ENCODE assay signal across 22 cellular contexts in the genomic region with DNA sequence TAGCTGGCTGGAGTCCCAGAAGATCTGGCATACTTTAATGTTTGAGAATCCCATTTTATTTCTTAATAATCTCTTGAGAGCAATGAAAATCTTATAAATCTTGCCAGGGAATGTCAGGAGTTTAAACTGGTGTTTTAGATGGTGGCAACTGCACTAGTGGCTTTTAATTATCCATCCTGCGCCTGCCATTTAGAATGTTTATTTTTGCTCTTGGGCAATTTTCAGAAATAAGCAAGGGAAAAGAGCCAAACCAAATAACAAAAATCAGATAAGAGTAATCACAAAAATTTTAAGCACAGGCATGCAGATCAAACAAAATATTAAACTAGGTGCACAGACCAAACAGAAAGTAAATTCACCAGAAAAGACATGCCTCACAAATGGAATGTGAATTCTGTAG. TPM values are rescaled to one million over a fixed set of nuclear protein-coding genes. Genes with fewer than 3 reads are reported as not detected.
A peak's percentile ranks its signal among the peaks of the same experiment; 100 is the strongest.
DNase-seq lines count a peak whose midpoint lies in the region; ATAC-seq, FAIRE-seq and TF ChIP-seq lines count a peak whose summit lies in the region.
"Had no signal": no experiment of that assay in that cellular context is flagged by ENCODE, and none has a peak within 500 bp of the region (broad histone marks: within the 10 kb centered on the region; RNA-seq: fewer than 3 reads in every experiment).

No MANE protein-coding gene starts in this region.

- TF ChIP-seq CTCF in AG04449 (IDR thresholded peaks at IDR 0.05; ENCODE audit: insufficient read depth, low read length, missing control alignments), result no peak
- no peak for TF ChIP-seq CTCF in endothelial cell of umbilical vein (IDR thresholded peaks at IDR 0.05; ENCODE audit: extremely low read depth in 1 of 2, insufficient read depth in 1 of 2, low read depth in 1 of 2, low read length in 2 of 2)
- no peak for TF ChIP-seq CTCF in mucosa of descending colon (IDR thresholded peaks at IDR 0.05)

- H3K4me3 Mint-ChIP-seq in CD8-positive, alpha-beta memory T cell, result no peak overlapping the region
- H3K4me3 Mint-ChIP-seq: activated CD8-positive, alpha-beta T cell treated with anti-CD3 and anti-CD28 coated beads for 36 hours; activated T-helper 17 cell treated with anti-CD3 and anti-CD28 coated beads, Interleukin-2, amount 50 U/mL, for 72 hours; dendritic cell treated with granulocyte-macrophage colony-stimulating factor and Interleukin-4, amounts not matched to agents 40 ng/mL and 50 ng/mL, for 4 days; H9; stimulated activated naive B cell treated with anti-CD40 and anti-IgM and Interleukin-4, amounts not matched to agents 10 μg/mL and 1 μg/mL and 100 μg/mL, for 72 hours had no signal

- BruUV-seq in endothelial cell of umbilical vein (replicated peaks; lab: Mats Ljungman, UMichigan), result no TSS peak

- POLR2A ChIA-PET in AG04449 (lab: Yijun Ruan, JAX) (no interaction called here), endothelial cell of umbilical vein (lab: Charles Lee) (no interaction called here)
- POLR2A ChIA-PET in CD8-positive, alpha-beta memory T cell (lab: Charles Lee), result no interaction called here

- FAIRE-seq in endothelial cell of umbilical vein (lab: Jason Lieb, UNC), result no peak
- FAIRE-seq: TTC549 had no signal

- no peaks in the 10 kb centered on the region for H3K27me3 ChIP-seq in endothelial cell of umbilical vein (ENCODE audit: control insufficient read depth in 2 of 2, insufficient read depth in 2 of 2, low read length in 2 of 2)
- H3K27me3 ChIP-seq in CD8-positive, alpha-beta memory T cell (ENCODE audit: insufficient read depth, low read length, poor library complexity, severe bottlenecking), result no peaks in the 10 kb centered on the region
- H3K27me3 ChIP-seq: BLaER1, foreskin keratinocyte, neutrophil, SJSA1 had no signal

- H3K4me1 ChIP-seq in endothelial cell of umbilical vein (ENCODE audit: control insufficient read depth, extremely low read depth, insufficient read depth, low read length) (no peaks in the 10 kb centered on the region), mucosa of descending colon (ENCODE audit: low read depth) (peaks cover 8% of the 10 kb centered on the region)
- H3K4me1 ChIP-seq in CD8-positive, alpha-beta memory T cell (ENCODE audit: insufficient read depth, low read length), result no peaks in the 10 kb centered on the region
- H3K4me1 ChIP-seq: BLaER1, foreskin keratinocyte, SJSA1 had no signal

- H3K27me3 Mint-ChIP-seq in CD8-positive, alpha-beta memory T cell, result no peaks in the 10 kb centered on the region
- H3K27me3 Mint-ChIP-seq: activated CD8-positive, alpha-beta T cell treated with anti-CD3 and anti-CD28 coated beads for 36 hours; activated T-helper 17 cell treated with anti-CD3 and anti-CD28 coated beads, Interleukin-2, amount 50 U/mL, for 72 hours; dendritic cell treated with granulocyte-macrophage colony-stimulating factor and Interleukin-4, amounts not matched to agents 40 ng/mL and 50 ng/mL, for 4 days; stimulated activated naive B cell treated with anti-CD40 and anti-IgM and Interleukin-4, amounts not matched to agents 10 μg/mL and 1 μg/mL and 100 μg/mL, for 72 hours had no signal

- H3K9me3 ChIP-seq in endothelial cell of umbilical vein (replicated peaks; ENCODE audit: control insufficient read depth, insufficient read depth, low read length) (no peaks in the 10 kb centered on the region), mucosa of descending colon (no peaks in the 10 kb centered on the region)
- no peaks in the 10 kb centered on the region for H3K9me3 ChIP-seq in CD8-positive, alpha-beta memory T cell (ENCODE audit: low read length)
- H3K9me3 ChIP-seq: neutrophil had no signal

- H3K9me1 ChIP-seq in endothelial cell of umbilical vein (replicated peaks; ENCODE audit: control insufficient read depth, extremely low read depth, insufficient read depth, low read length), result no peaks in the 10 kb centered on the region

- H3K4me2 ChIP-seq in endothelial cell of umbilical vein (ENCODE audit: insufficient read depth, low read length), result no peak overlapping the region
- H3K4me2 ChIP-seq: BLaER1 had no signal

- H3K36me3 ChIP-seq in endothelial cell of umbilical vein (ENCODE audit: control insufficient read depth in 2 of 2, extremely low read depth in 1 of 2, insufficient read depth in 2 of 2, low read length in 2 of 2) (no peaks in the 10 kb centered on the region), mucosa of descending colon (ENCODE audit: low read depth) (no peaks in the 10 kb centered on the region)
- H3K36me3 ChIP-seq in CD8-positive, alpha-beta memory T cell (ENCODE audit: insufficient read depth, low read length), result no peaks in the 10 kb centered on the region
- H3K36me3 ChIP-seq: BLaER1, neutrophil, SJSA1 had no signal

- peaks cover 0 to 10% (median 0%) of the 10 kb centered on the region in 3 donors for H3K36me3 Mint-ChIP-seq in CD8-positive, alpha-beta memory T cell

- H3K27ac ChIP-seq in endothelial cell of umbilical vein (ENCODE audit: insufficient read depth, low read depth, low read length) (no peak overlapping the region), substantia nigra (ENCODE audit: low read depth, low read length, poor library complexity, severe bottlenecking) (no peak overlapping the region)
- no peak overlapping the region for H3K27ac ChIP-seq in CD8-positive, alpha-beta memory T cell (ENCODE audit: low read depth, low read length)
- H3K27ac ChIP-seq: BLaER1, foreskin keratinocyte, neutrophil, SJSA1 had no signal

- no peak overlapping the region for H3K4me3 ChIP-seq in AG04449 (ENCODE audit: low read depth, low read length)
- no peak overlapping the region for H3K4me3 ChIP-seq in endothelial cell of umbilical vein (replicated peaks in 1 of 3; ENCODE audit: insufficient read depth in 1 of 3, low read depth in 1 of 3, low read length in 3 of 3)
- H3K4me3 ChIP-seq in mucosa of descending colon, result no peak overlapping the region
- no peak overlapping the region for H3K4me3 ChIP-seq in CD8-positive, alpha-beta memory T cell (ENCODE audit: low read length)
- H3K4me3 ChIP-seq: BLaER1, SJSA1 had no signal

- H3K79me2 ChIP-seq in endothelial cell of umbilical vein (ENCODE audit: control insufficient read depth, insufficient read depth, low read length), result no peaks in the 10 kb centered on the region

- dilution Hi-C loops in endothelial cell of umbilical vein (cut with MboI; ENCODE audit: extremely low pct_ligation_motif_present, low sequenced_read_pairs), result no loop called here

- intact Hi-C loops in endothelial cell of umbilical vein (cut with micrococcal nuclease) (no loop called here), mucosa of descending colon (cut with DNase I, micrococcal nuclease) (no loop called here)

- no peak for TF ChIP-seq POLR2A in endothelial cell of umbilical vein (IDR thresholded peaks at IDR 0.05; ENCODE audit: low read depth, low read length)

- H4K20me1 ChIP-seq in endothelial cell of umbilical vein (replicated peaks; ENCODE audit: control insufficient read depth, extremely low read depth, insufficient read depth, low read length), result no peaks in the 10 kb centered on the region
- H4K20me1 ChIP-seq: BLaER1 had no signal

- H3K9ac ChIP-seq in endothelial cell of umbilical vein (replicated peaks; ENCODE audit: extremely low read depth, insufficient read depth, low read length), result no peak overlapping the region
- H3K9ac ChIP-seq: BLaER1 had no signal

- H3K9me3 Mint-ChIP-seq in CD8-positive, alpha-beta memory T cell, result no peaks in the 10 kb centered on the region

- CTCF ChIA-PET in AG04449 (lab: Yijun Ruan, JAX), result no interaction called here
- CTCF ChIA-PET in endothelial cell of umbilical vein (lab: Charles Lee), result no interaction called here
- CTCF ChIA-PET in CD8-positive, alpha-beta memory T cell (lab: Charles Lee), result no interaction called here

- DNase-seq in AG04449 (ENCODE audit: low read depth, low spot score) (peak; percentile 23), LHCN-M2 (ENCODE audit: low read depth) (peak; percentile 15), endothelial cell of umbilical vein (ENCODE audit: low read depth, low spot score) (peak; percentile 21), mucosa of descending colon (peak in 1 of 3 donors; percentile 50), substantia nigra (lab: John Stamatoyannopoulos, UW) (no peak), NCI-H2227 treated with DMSO at 0.1 percent for 48 hours (lab: John Stamatoyannopoulos, UW) (no peak), NCI-H748 treated with DMSO at 0.1 percent for 48 hours (lab: John Stamatoyannopoulos, UW) (no peak)
- DNase-seq in CD8-positive, alpha-beta memory T cell, result no peak
- DNase-seq: activated CD8-positive, alpha-beta T cell treated with anti-CD3 and anti-CD28 coated beads for 36 hours; amygdala; DMS53; foreskin keratinocyte; H9; KBM-7; NCI-H2107; stimulated activated naive B cell treated with anti-CD40 and anti-IgM and Interleukin-4, amounts not matched to agents 10 μg/mL and 1 μg/mL and 100 μg/mL, for 72 hours had no signal

- no peak overlapping the region for H3K27ac Mint-ChIP-seq in CD8-positive, alpha-beta memory T cell
- H3K27ac Mint-ChIP-seq: activated CD8-positive, alpha-beta T cell treated with anti-CD3 and anti-CD28 coated beads for 36 hours; activated T-helper 17 cell treated with anti-CD3 and anti-CD28 coated beads, Interleukin-2, amount 50 U/mL, for 72 hours; dendritic cell treated with granulocyte-macrophage colony-stimulating factor and Interleukin-4, amounts not matched to agents 40 ng/mL and 50 ng/mL, for 4 days; H9; stimulated activated naive B cell treated with anti-CD40 and anti-IgM and Interleukin-4, amounts not matched to agents 10 μg/mL and 1 μg/mL and 100 μg/mL, for 72 hours had no signal

- no peaks in the 10 kb centered on the region for H3K4me1 Mint-ChIP-seq in CD8-positive, alpha-beta memory T cell
- H3K4me1 Mint-ChIP-seq: activated T-helper 17 cell treated with anti-CD3 and anti-CD28 coated beads, Interleukin-2, amount 50 U/mL, for 72 hours; H9; stimulated activated naive B cell treated with anti-CD40 and anti-IgM and Interleukin-4, amounts not matched to agents 10 μg/mL and 1 μg/mL and 100 μg/mL, for 72 hours had no signal

- H2AFZ ChIP-seq in endothelial cell of umbilical vein (ENCODE audit: low read depth, low read length), result no peak overlapping the region

- ATAC-seq in mucosa of descending colon, result peak; percentile 50
- ATAC-seq: activated CD8-positive, alpha-beta T cell treated with anti-CD3 and anti-CD28 coated beads for 36 hours; activated T-helper 17 cell treated with anti-CD3 and anti-CD28 coated beads, Interleukin-2, amount 50 U/mL, for 72 hours; foreskin keratinocyte; stimulated activated naive B cell treated with anti-CD40 and anti-IgM and Interleukin-4, amounts not matched to agents 10 μg/mL and 1 μg/mL and 100 μg/mL, for 72 hours had no signal

RNA-seq across cellular contexts. Expression of a gene that starts 41.9 kb away (rescaled TPM):
- total RNA-seq in LHCN-M2 (2014; rRNA removed) (35.9 and 37.8 TPM in 2 replicates), endothelial cell of umbilical vein (89.7 and 90.5 TPM in 2 replicates), mucosa of descending colon (10 to 100 TPM; 62.1 to 90.9 (median 64.3) TPM)
- polyA plus RNA-seq in LHCN-M2 (2012), result 27.1 TPM
- polyA plus RNA-seq in endothelial cell of umbilical vein, result 42.3 and 60.2 TPM in 2 replicates
- polyA plus RNA-seq in endothelial cell of umbilical vein (2011; cell fraction: cytosol; rRNA removed), result 59.5 and 64.2 TPM in 2 replicates
- 350 and 403 TPM in 2 replicates for polyA plus RNA-seq in endothelial cell of umbilical vein (2011; cell fraction: nucleus; rRNA removed)
- polyA plus RNA-seq in endothelial cell of umbilical vein (2012), result 49.9 and 89.5 TPM in 2 replicates
- polyA minus RNA-seq in endothelial cell of umbilical vein, result 124 and 125 TPM in 2 replicates
- polyA minus RNA-seq in endothelial cell of umbilical vein (2011; cell fraction: cytosol; rRNA and poly(A)+ RNA removed), result 49.2 TPM
- 85.7 and 127 TPM in 2 replicates for polyA minus RNA-seq in endothelial cell of umbilical vein (2011; cell fraction: nucleus; rRNA and poly(A)+ RNA removed)
- 10 to 100 TPM; 70.8 to 79.4 TPM for total RNA-seq in CD8-positive, alpha-beta memory T cell
- 15.9 TPM for polyA plus RNA-seq in CD8-positive, alpha-beta memory T cell

Comparison
In these comparisons a context has a peak if more than half of its experiments do, and no peak if none do; other contexts are left out.
1. DNase-seq: peak in AG04449 (single experiment), LHCN-M2 (single experiment) and endothelial cell of umbilical vein (single experiment); none in substantia nigra (0 of 49), CD8-positive, alpha-beta memory T cell (0 of 5), NCI-H2227 treated with DMSO at 0.1 percent for 48 hours (single experiment) and NCI-H748 treated with DMSO at 0.1 percent for 48 hours (single experiment).